8 cellular contexts compared by ENCODE assay signal in genomic region chr7:127514499-127514898, GRCh38.
DNase-seq lines count a peak whose midpoint lies in the region; ATAC-seq lines count a peak whose summit lies in the region.

No MANE protein-coding gene starts in this region.

- no peak overlapping the region for H3K27ac Mint-ChIP-seq in naive thymus-derived CD8-positive, alpha-beta T cell

- peak; percentile 58 for ATAC-seq in HG02678 (IDR thresholded peaks at IDR 0.05; ENCODE audit: unreplicated experiment)
- peak; percentile 61 to 79 for ATAC-seq in naive thymus-derived CD8-positive, alpha-beta T cell
- no peak for ATAC-seq in GM21367 (IDR thresholded peaks at IDR 0.05; ENCODE audit: unreplicated experiment)
- ATAC-seq in GM21360 (IDR thresholded peaks at IDR 0.05; ENCODE audit: unreplicated experiment): no peak

- no peaks in the 10 kb centered on the region for H3K9me3 Mint-ChIP-seq in naive thymus-derived CD8-positive, alpha-beta T cell

- H3K36me3 Mint-ChIP-seq in naive thymus-derived CD8-positive, alpha-beta T cell: no peaks in the 10 kb centered on the region

- peak; percentile 53 for DNase-seq in D341Med (ENCODE audit: low spot score)
- DNase-seq in NCI-H748 (lab: John Stamatoyannopoulos, UW; ENCODE audit: unreplicated experiment): peak; percentile 45
- DNase-seq in dermis blood vessel endothelial cell: peak; percentile 48
- peak in 5 of 10 donors; percentile 19 to 58 (median 35) for DNase-seq in naive thymus-derived CD8-positive, alpha-beta T cell
- DNase-seq in T-helper 9 cell: no peak

- no peak overlapping the region for H3K4me3 Mint-ChIP-seq in naive thymus-derived CD8-positive, alpha-beta T cell

- H3K4me1 Mint-ChIP-seq in naive thymus-derived CD8-positive, alpha-beta T cell: no peaks in the 10 kb centered on the region

- H3K27me3 Mint-ChIP-seq in naive thymus-derived CD8-positive, alpha-beta T cell: peaks cover 19 to 30% (median 22%) of the 10 kb centered on the region in 5 donors

- POLR2A ChIA-PET in naive thymus-derived CD8-positive, alpha-beta T cell (lab: Charles Lee): interaction anchor here (0.9 to 1.4 kb wide), 3 partner anchors 36 to 122 kb away, joined by 3 to 5 read pairs (median 4); partner anchors contain the start of gene ZNF800

Comparison
In these comparisons a context has a peak if more than half of its experiments do, and no peak if none do; other contexts are left out.
1. ATAC-seq: peak in HG02678 (single experiment) and naive thymus-derived CD8-positive, alpha-beta T cell (2 of 2); none in GM21367 (single experiment) and GM21360 (single experiment).